ENCODE assay signal across 8 cellular contexts in the genomic region with DNA sequence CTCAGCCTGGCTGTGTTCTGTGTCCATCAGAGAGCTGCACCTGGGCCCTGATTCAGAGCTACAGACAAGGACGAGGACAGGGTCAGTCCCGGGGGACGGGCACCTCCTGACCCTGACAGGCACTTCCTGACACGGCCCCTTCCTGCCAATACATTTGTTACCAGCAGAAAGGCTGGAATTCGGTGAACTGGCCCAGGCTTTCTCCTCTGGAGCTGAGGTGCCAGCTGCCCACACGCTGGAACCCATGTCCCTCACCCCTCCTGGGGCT.
"Had no signal": no experiment of that assay in that cellular context is flagged by ENCODE, and none has a peak within 500 bp of the region (broad histone marks: within the 10 kb centered on the region; RNA-seq: fewer than 3 reads in every experiment).

No MANE protein-coding gene starts in this region.

- H3K4me3 ChIP-seq: GM23338, K562 had no signal

- DNase-seq: H9, HCEC 1CT, IMR-90, KG1 had no signal

- ATAC-seq: GM23338 had no signal

- FAIRE-seq: H1, H54, K562 had no signal

- H2AFZ ChIP-seq: GM23338 had no signal

- H3K4me2 ChIP-seq: GM23338 had no signal
